1 cellular context compared by ENCODE assay signal in the genomic region with DNA sequence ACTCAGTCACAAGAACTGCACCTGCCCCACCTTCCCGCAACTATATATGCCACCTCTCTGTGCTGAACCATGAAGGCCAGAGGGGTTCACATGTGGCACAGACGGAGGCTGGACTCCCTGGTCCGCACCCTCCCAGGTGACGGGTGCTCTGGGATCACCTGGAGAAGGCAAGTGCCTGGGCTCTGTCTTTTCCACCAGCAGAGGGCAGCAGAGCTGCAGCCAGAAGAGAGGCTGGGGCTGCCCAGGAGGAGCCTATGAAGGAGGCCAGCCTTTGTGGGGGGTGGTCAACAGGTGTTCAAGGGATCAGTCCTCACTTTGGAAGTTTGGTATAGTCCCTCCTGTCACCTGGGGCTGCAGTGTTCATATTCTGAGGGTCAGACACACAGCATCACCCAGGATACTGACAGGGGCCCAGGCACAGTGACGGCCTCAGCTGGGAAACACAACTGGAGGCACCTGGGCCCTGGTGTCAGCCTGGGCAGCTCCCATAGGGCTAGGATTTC.
TF ChIP-seq lines count a peak whose summit lies in the region.

No MANE protein-coding gene starts in this region.

TF ChIP-seq in K562, 482 proteins besides CTCF, POLR2A, EP300 and RAD21 (continued from another document):
- TF ChIP-seq CHD7 (IDR thresholded peaks at IDR 0.05; ENCODE audit: low read depth, low read length) (no peak), EZH2 (IDR thresholded peaks at IDR 0.05; ENCODE audit: borderline replicate concordance, low read depth, low read length) (no peak), ARID2 (IDR thresholded peaks at IDR 0.05) (no peak), MLX (CRISPR knock-in tag; conservative IDR thresholded peaks at IDR 0.05) (peak in 1 of 2 experiments; percentile 95; a peak in 1 of 4 replicates), SUPT5H (IDR thresholded peaks at IDR 0.05) (no peak), RHOXF2B (CRISPR knock-in tag; conservative IDR thresholded peaks at IDR 0.05) (no peak), GATAD2A (IDR thresholded peaks at IDR 0.05) (no peak)
- TF ChIP-seq, protein P1, sequence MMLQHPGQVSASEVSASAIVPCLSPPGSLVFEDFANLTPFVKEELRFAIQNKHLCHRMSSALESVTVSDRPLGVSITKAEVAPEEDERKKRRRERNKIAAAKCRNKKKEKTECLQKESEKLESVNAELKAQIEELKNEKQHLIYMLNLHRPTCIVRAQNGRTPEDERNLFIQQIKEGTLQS (IDR thresholded peaks at IDR 0.05), result no peak
- TF ChIP-seq, protein P1 (CRISPR knock-in tag; conservative IDR thresholded peaks at IDR 0.05), result peak; percentile 90
- TF ChIP-seq, protein P2, sequence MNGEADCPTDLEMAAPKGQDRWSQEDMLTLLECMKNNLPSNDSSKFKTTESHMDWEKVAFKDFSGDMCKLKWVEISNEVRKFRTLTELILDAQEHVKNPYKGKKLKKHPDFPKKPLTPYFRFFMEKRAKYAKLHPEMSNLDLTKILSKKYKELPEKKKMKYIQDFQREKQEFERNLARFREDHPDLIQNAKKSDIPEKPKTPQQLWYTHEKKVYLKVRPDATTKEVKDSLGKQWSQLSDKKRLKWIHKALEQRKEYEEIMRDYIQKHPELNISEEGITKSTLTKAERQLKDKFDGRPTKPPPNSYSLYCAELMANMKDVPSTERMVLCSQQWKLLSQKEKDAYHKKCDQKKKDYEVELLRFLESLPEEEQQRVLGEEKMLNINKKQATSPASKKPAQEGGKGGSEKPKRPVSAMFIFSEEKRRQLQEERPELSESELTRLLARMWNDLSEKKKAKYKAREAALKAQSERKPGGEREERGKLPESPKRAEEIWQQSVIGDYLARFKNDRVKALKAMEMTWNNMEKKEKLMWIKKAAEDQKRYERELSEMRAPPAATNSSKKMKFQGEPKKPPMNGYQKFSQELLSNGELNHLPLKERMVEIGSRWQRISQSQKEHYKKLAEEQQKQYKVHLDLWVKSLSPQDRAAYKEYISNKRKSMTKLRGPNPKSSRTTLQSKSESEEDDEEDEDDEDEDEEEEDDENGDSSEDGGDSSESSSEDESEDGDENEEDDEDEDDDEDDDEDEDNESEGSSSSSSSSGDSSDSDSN (IDR thresholded peaks at IDR 0.05; ENCODE audit: borderline replicate concordance in 1 of 2, low read depth in 2 of 2, low read length in 2 of 2), result no peak
- TF ChIP-seq, protein P3, sequence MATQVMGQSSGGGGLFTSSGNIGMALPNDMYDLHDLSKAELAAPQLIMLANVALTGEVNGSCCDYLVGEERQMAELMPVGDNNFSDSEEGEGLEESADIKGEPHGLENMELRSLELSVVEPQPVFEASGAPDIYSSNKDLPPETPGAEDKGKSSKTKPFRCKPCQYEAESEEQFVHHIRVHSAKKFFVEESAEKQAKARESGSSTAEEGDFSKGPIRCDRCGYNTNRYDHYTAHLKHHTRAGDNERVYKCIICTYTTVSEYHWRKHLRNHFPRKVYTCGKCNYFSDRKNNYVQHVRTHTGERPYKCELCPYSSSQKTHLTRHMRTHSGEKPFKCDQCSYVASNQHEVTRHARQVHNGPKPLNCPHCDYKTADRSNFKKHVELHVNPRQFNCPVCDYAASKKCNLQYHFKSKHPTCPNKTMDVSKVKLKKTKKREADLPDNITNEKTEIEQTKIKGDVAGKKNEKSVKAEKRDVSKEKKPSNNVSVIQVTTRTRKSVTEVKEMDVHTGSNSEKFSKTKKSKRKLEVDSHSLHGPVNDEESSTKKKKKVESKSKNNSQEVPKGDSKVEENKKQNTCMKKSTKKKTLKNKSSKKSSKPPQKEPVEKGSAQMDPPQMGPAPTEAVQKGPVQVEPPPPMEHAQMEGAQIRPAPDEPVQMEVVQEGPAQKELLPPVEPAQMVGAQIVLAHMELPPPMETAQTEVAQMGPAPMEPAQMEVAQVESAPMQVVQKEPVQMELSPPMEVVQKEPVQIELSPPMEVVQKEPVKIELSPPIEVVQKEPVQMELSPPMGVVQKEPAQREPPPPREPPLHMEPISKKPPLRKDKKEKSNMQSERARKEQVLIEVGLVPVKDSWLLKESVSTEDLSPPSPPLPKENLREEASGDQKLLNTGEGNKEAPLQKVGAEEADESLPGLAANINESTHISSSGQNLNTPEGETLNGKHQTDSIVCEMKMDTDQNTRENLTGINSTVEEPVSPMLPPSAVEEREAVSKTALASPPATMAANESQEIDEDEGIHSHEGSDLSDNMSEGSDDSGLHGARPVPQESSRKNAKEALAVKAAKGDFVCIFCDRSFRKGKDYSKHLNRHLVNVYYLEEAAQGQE (CRISPR knock-in tag; IDR thresholded peaks at IDR 0.05; ENCODE audit: low read depth), result no peak
- TF ChIP-seq, protein P4, sequence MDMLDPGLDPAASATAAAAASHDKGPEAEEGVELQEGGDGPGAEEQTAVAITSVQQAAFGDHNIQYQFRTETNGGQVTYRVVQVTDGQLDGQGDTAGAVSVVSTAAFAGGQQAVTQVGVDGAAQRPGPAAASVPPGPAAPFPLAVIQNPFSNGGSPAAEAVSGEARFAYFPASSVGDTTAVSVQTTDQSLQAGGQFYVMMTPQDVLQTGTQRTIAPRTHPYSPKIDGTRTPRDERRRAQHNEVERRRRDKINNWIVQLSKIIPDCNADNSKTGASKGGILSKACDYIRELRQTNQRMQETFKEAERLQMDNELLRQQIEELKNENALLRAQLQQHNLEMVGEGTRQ (CRISPR knock-in tag; IDR thresholded peaks at IDR 0.05), result peak; percentile 39; the same call in 1 of the 2 replicates
- TF ChIP-seq, protein P5, sequence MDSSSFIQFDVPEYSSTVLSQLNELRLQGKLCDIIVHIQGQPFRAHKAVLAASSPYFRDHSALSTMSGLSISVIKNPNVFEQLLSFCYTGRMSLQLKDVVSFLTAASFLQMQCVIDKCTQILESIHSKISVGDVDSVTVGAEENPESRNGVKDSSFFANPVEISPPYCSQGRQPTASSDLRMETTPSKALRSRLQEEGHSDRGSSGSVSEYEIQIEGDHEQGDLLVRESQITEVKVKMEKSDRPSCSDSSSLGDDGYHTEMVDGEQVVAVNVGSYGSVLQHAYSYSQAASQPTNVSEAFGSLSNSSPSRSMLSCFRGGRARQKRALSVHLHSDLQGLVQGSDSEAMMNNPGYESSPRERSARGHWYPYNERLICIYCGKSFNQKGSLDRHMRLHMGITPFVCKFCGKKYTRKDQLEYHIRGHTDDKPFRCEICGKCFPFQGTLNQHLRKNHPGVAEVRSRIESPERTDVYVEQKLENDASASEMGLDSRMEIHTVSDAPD (CRISPR knock-in tag; IDR thresholded peaks at IDR 0.05), result no peak
